ENCODE assay signal across 26 cellular contexts in the genomic region with DNA sequence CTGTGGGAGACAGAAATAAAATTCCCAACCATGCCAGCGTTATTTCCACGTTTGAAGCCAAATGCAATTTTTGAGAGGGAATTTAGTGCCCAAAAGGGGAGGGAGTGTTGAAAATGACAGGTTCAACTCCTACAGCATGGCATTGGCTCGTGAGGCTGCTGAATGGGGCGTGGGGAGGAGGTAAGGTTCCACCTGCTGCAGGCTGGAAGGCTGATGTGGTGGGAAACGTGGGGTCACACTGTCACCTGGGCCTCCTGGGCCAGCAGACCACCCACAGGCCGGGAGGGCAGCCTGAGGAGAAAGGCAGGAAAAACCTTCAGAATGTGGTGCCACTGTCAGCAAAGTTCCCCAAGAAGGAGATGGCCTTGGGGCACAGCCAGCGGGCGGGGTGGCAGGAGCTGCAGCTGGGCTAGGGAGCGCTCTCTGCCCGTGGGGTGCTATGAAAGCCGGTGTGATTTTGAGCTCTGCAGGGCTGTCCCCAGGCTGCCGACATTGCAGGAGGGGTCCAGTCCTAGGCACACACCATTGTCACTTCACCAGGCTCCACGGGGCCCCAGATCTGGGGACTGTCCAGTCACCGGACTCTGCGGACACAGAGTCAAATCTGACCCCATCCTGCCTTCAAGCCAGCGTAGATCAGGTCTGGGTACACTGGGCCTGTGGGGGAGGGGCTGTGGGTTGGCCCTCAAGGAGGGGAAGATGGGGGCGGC. TPM values are rescaled to one million over a fixed set of nuclear protein-coding genes. Genes with fewer than 3 reads are reported as not detected.
DNase-seq lines count a peak whose midpoint lies in the region; ATAC-seq, FAIRE-seq and TF ChIP-seq lines count a peak whose summit lies in the region.
"Had no signal": no experiment of that assay in that cellular context is flagged by ENCODE, and none has a peak within 500 bp of the region (broad histone marks: within the 10 kb centered on the region; RNA-seq: fewer than 3 reads in every experiment).

No MANE protein-coding gene starts in this region.

- H3K4me1 ChIP-seq in HEK293 (ENCODE audit: control insufficient read depth, insufficient read depth, low read length) (no peaks in the 10 kb centered on the region), kidney (ENCODE audit: control insufficient read depth in 1 of 2, insufficient read depth in 1 of 2, low read depth in 1 of 2, low read length in 2 of 2) (peaks cover 0 to 4% of the 10 kb centered on the region in 2 donors), spleen (no peaks in the 10 kb centered on the region)
- H3K4me1 ChIP-seq: tibial artery had no signal

- FAIRE-seq in kidney (lab: Jason Lieb, UNC) = no peak
- FAIRE-seq: endothelial cell of umbilical vein, HTR-8/SVneo, TTC549 had no signal

- in situ Hi-C loops in GM13976 (cut with MboI; ENCODE audit: low sequenced_read_pairs, unreplicated experiment) = no loop called here

- CTCF ChIA-PET in HEK293 (lab: Yijun Ruan, JAX) = no interaction called here

- no peak for TF ChIP-seq CTCF in GM13976 (IDR thresholded peaks at IDR 0.05; ENCODE audit: borderline replicate concordance, control extremely low read depth, extremely low read depth, insufficient read depth, missing control alignments)
- TF ChIP-seq CTCF in HEK293 (tag by site-specific recombination; IDR thresholded peaks at IDR 0.05) = no peak
- no peak for TF ChIP-seq CTCF in kidney (IDR thresholded peaks at IDR 0.05; ENCODE audit: borderline replicate concordance, extremely low read depth, insufficient read depth)
- TF ChIP-seq CTCF in spleen (IDR thresholded peaks at IDR 0.05 in 8 of 11, conservative IDR thresholded peaks at IDR 0.05 in 3 of 11) = no peak

- H3K27ac ChIP-seq in HEK293 (ENCODE audit: extremely low read depth, low read depth, low read length) = no peak overlapping the region
- no peak overlapping the region for H3K27ac ChIP-seq in kidney (ENCODE audit: low read depth in 2 of 2, low read length in 2 of 2)
- H3K27ac ChIP-seq in spleen = no peak overlapping the region
- H3K27ac ChIP-seq: tibial artery had no signal

- H3K4me3 ChIP-seq in HEK293 (ENCODE audit: low read depth, low read length) = no peak overlapping the region
- no peak overlapping the region for H3K4me3 ChIP-seq in kidney (ENCODE audit: low read length in 2 of 2)
- no peak overlapping the region for H3K4me3 ChIP-seq in spleen
- H3K4me3 ChIP-seq: tibial artery had no signal

- H3K27me3 ChIP-seq in spleen (replicated peaks in 1 of 7) = no peaks in the 10 kb centered on the region
- H3K27me3 ChIP-seq: tibial artery had no signal

- POLR2A ChIA-PET in HEK293 (lab: Yijun Ruan, JAX) = no interaction called here

- no peaks in the 10 kb centered on the region for H3K9me3 Mint-ChIP-seq in activated T-helper 2 cell treated with anti-CD3 and anti-CD28 coated beads, Interferon-gamma antibody, Interleukin-2, Interleukin-4, amounts not matched to agents 10 μg/mL and 5 μg/mL and 100 μg/mL, durations not matched to agents 14 hours and 24 hours and 36 hours
- H3K9me3 Mint-ChIP-seq: activated CD4-positive, alpha-beta memory T cell treated with anti-CD3 and anti-CD28 coated beads, Interleukin-2, amount 10 ng/mL, durations not matched to agents 7 days and 5 days; activated T-cell treated with anti-CD3 and anti-CD28 coated beads, Interleukin-2, amount 50 U/mL, for 24 hours had no signal

- no peak overlapping the region for H3K27ac Mint-ChIP-seq in activated T-helper 2 cell treated with anti-CD3 and anti-CD28 coated beads, Interferon-gamma antibody, Interleukin-2, Interleukin-4, amounts not matched to agents 10 μg/mL and 5 μg/mL and 100 μg/mL, durations not matched to agents 14 hours and 24 hours and 36 hours
- H3K27ac Mint-ChIP-seq: activated CD4-positive, alpha-beta memory T cell treated with anti-CD3 and anti-CD28 coated beads, Interleukin-2, amount 10 ng/mL, durations not matched to agents 7 days and 5 days; activated T-cell treated with anti-CD3 and anti-CD28 coated beads, Interleukin-2, amount 50 U/mL, for 24 hours; CD8-positive, alpha-beta T cell had no signal

- DNase-seq in GM13976 (ENCODE audit: low spot score) (peak; percentile 15), kidney (peak; percentile 51), spleen (peak; percentile 74)
- DNase-seq in activated T-helper 2 cell treated with anti-CD3 and anti-CD28 coated beads, Interferon-gamma antibody, Interleukin-2, Interleukin-4, amounts not matched to agents 10 μg/mL and 5 μg/mL and 100 μg/mL, durations not matched to agents 14 hours and 24 hours and 36 hours (ENCODE audit: low spot score) = no peak
- DNase-seq: activated CD4-positive, alpha-beta memory T cell treated with anti-CD3 and anti-CD28 coated beads, Interleukin-2, amount 10 ng/mL, durations not matched to agents 7 days and 5 days; activated CD4-positive, CD25-positive, alpha-beta regulatory T cell treated with anti-CD3 and anti-CD28 coated beads, Interleukin-2, amount 50 U/mL, for 72 hours; activated naive CD4-positive, alpha-beta T cell treated with anti-CD3 and anti-CD28 coated beads, Interleukin-2, amount 50 U/mL, for 16 hours; activated T-cell treated with anti-CD3 and anti-CD28 coated beads, Interleukin-2, amount 50 U/mL, for 24 hours; CD8-positive, alpha-beta T cell; central memory CD4-positive, alpha-beta T cell; glutamatergic neuron; KG1; mammary epithelial cell; MM.1S; PC-3; retina; stimulated activated CD4-positive, alpha-beta T cell treated with anti-CD3 and anti-CD28 coated beads, Interleukin-4, amount 100 ng/mL, for 1 hour; stimulated activated naive CD4-positive, alpha-beta T cell treated with Interleukin-2 at 50 U/mL for 16 hours; T-helper 1 cell had no signal

- H3K9ac ChIP-seq in kidney (ENCODE audit: low read length in 2 of 2) = no peak overlapping the region

- WGBS in spleen, 5 donors = 85 to 92% (median 89%) methylated on average over 16 to 17 of the region's 17 CpGs

- ATAC-seq in HG03097 (IDR thresholded peaks at IDR 0.05; ENCODE audit: low FRiP score, unreplicated experiment) (no peak), HG02885 (IDR thresholded peaks at IDR 0.05; ENCODE audit: poor library complexity, unreplicated experiment) (no peak)
- ATAC-seq: CD8-positive, alpha-beta T cell; PC-3 had no signal

- intact Hi-C loops in kidney (cut with DNase I) = no loop called here
- intact Hi-C loops in spleen (cut with DNase I; ENCODE audit: low total_unique reads) = no loop called here
- intact Hi-C loops in activated T-helper 2 cell treated with anti-CD3 and anti-CD28 coated beads, Interferon-gamma antibody, Interleukin-2, Interleukin-4, amounts not matched to agents 10 μg/mL and 5 μg/mL and 100 μg/mL, durations not matched to agents 14 hours and 24 hours and 36 hours (cut with micrococcal nuclease) = no loop called here

- H3K9me3 ChIP-seq in HEK293 (ENCODE audit: control insufficient read depth, insufficient read depth, low read depth, low read length) (no peaks in the 10 kb centered on the region), kidney (ENCODE audit: control insufficient read depth in 1 of 2, low read length in 2 of 2) (no peaks in the 10 kb centered on the region), spleen (peaks cover 0 to 9% (median 6%) of the 10 kb centered on the region in 8 donors)
- H3K9me3 ChIP-seq: tibial artery had no signal

- H3K27me3 Mint-ChIP-seq in activated T-helper 2 cell treated with anti-CD3 and anti-CD28 coated beads, Interferon-gamma antibody, Interleukin-2, Interleukin-4, amounts not matched to agents 10 μg/mL and 5 μg/mL and 100 μg/mL, durations not matched to agents 14 hours and 24 hours and 36 hours (ENCODE audit: low read depth) = peaks cover 14% of the 10 kb centered on the region
- H3K27me3 Mint-ChIP-seq: activated T-cell treated with anti-CD3 and anti-CD28 coated beads, Interleukin-2, amount 50 U/mL, for 24 hours had no signal

- H3K4me3 Mint-ChIP-seq in activated T-helper 2 cell treated with anti-CD3 and anti-CD28 coated beads, Interferon-gamma antibody, Interleukin-2, Interleukin-4, amounts not matched to agents 10 μg/mL and 5 μg/mL and 100 μg/mL, durations not matched to agents 14 hours and 24 hours and 36 hours (ENCODE audit: low read depth) = no peak overlapping the region
- H3K4me3 Mint-ChIP-seq: activated CD4-positive, alpha-beta memory T cell treated with anti-CD3 and anti-CD28 coated beads, Interleukin-2, amount 10 ng/mL, durations not matched to agents 7 days and 5 days; activated T-cell treated with anti-CD3 and anti-CD28 coated beads, Interleukin-2, amount 50 U/mL, for 24 hours; CD8-positive, alpha-beta T cell had no signal

- no peaks in the 10 kb centered on the region for H3K36me3 ChIP-seq in HEK293 (ENCODE audit: control insufficient read depth in 2 of 2, insufficient read depth in 1 of 2, low read length in 2 of 2)
- no peaks in the 10 kb centered on the region for H3K36me3 ChIP-seq in kidney (ENCODE audit: control insufficient read depth in 1 of 2, insufficient read depth in 2 of 2, low read length in 2 of 2)
- no peaks in the 10 kb centered on the region for H3K36me3 ChIP-seq in spleen
- H3K36me3 ChIP-seq: tibial artery had no signal

- H3K4me1 Mint-ChIP-seq in activated T-helper 2 cell treated with anti-CD3 and anti-CD28 coated beads, Interferon-gamma antibody, Interleukin-2, Interleukin-4, amounts not matched to agents 10 μg/mL and 5 μg/mL and 100 μg/mL, durations not matched to agents 14 hours and 24 hours and 36 hours (ENCODE audit: low read depth) = no peaks in the 10 kb centered on the region

- no peaks in the 10 kb centered on the region for H3K36me3 Mint-ChIP-seq in activated T-helper 2 cell treated with anti-CD3 and anti-CD28 coated beads, Interferon-gamma antibody, Interleukin-2, Interleukin-4, amounts not matched to agents 10 μg/mL and 5 μg/mL and 100 μg/mL, durations not matched to agents 14 hours and 24 hours and 36 hours (ENCODE audit: low read depth)
- H3K36me3 Mint-ChIP-seq: CD8-positive, alpha-beta T cell had no signal

- TF ChIP-seq POLR2A in spleen (IDR thresholded peaks at IDR 0.05) = no peak

TF ChIP-seq in HEK293, 187 proteins besides CTCF, POLR2A, EP300 and RAD21 (continues in another document):
- TF ChIP-seq ZNF626 (tag by site-specific recombination; IDR thresholded peaks at IDR 0.05) = no peak
- TF ChIP-seq KLF9 (tag by site-specific recombination; IDR thresholded peaks at IDR 0.05; ENCODE audit: low read depth) = no peak
- peak; percentile 14; the same call in 1 of the 2 replicates for TF ChIP-seq ZFHX2 (tag by site-specific recombination; conservative IDR thresholded peaks at IDR 0.05)

RNA-seq across cellular contexts. Expression of a gene that starts 19.6 kb away (rescaled TPM):
- 0.91 TPM for total RNA-seq in kidney
- not detected for polyA plus RNA-seq in kidney (ENCODE audit: insufficient read depth, low read depth, low replicate concordance)
- total RNA-seq in spleen = 1 to 10 TPM; 1.4 to 2.8 (median 2.2) TPM
- 1 to 10 TPM in 1 of 3 donors, under 1 TPM in 2; 0.41 to 1.0 (median 0.90) TPM for polyA plus RNA-seq in spleen
- total RNA-seq in activated T-helper 2 cell treated with anti-CD3 and anti-CD28 coated beads, Interferon-gamma antibody, Interleukin-2, Interleukin-4, amounts not matched to agents 10 μg/mL and 5 μg/mL and 100 μg/mL, durations not matched to agents 14 hours and 24 hours and 36 hours = 0.64 and 0.68 TPM in 2 replicates

RNA-seq across cellular contexts. Expression of a gene that starts 24.3 kb away (rescaled TPM):
- 35.5 TPM for total RNA-seq in kidney
- polyA plus RNA-seq in kidney (ENCODE audit: insufficient read depth, low read depth, low replicate concordance) = 18.0 TPM
- total RNA-seq in spleen = 10 to 100 TPM; 12.0 to 36.2 (median 18.8) TPM
- polyA plus RNA-seq in spleen = 10 to 100 TPM in 2 of 3 donors, 1 to 10 TPM in 1; 7.5 to 26.5 (median 23.1) TPM
- 7.0 and 8.3 TPM in 2 replicates for total RNA-seq in activated T-helper 2 cell treated with anti-CD3 and anti-CD28 coated beads, Interferon-gamma antibody, Interleukin-2, Interleukin-4, amounts not matched to agents 10 μg/mL and 5 μg/mL and 100 μg/mL, durations not matched to agents 14 hours and 24 hours and 36 hours
